Comparison of ENCODE assay signal across 16 cellular contexts in the genomic region with DNA sequence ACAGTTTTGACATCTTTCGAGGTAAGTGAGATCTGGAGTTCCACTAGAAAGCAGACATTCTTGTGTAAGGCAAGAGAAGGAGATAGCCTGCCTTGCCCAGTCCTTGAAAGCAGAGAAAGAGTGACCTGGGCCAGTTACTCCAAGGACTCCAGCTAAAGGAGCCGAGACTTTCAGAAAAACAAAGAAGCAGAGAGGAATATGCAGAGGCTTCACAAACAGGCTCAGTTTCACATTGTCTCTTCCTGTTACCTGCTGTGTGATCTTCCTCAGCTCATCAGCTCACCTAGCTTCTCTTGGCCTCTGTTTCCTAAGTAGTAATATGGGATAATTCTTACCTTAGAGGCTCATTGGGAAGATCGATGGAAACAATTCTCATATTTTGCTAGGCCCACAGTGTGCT.
A peak's percentile ranks its signal among the peaks of the same experiment; 100 is the strongest.
DNase-seq lines count a peak whose midpoint lies in the region; ATAC-seq, FAIRE-seq and TF ChIP-seq lines count a peak whose summit lies in the region.
"Had no signal": no experiment of that assay in that cellular context is flagged by ENCODE, and none has a peak within 500 bp of the region (broad histone marks: within the 10 kb centered on the region; RNA-seq: fewer than 3 reads in every experiment).

No MANE protein-coding gene starts in this region.

- H3F3A ChIP-seq in neural progenitor cell (ENCODE audit: low read depth) = peaks cover 3% of the 10 kb centered on the region

- no peak overlapping the region for H4K8ac ChIP-seq in H1 (ENCODE audit: extremely low read depth, insufficient read depth, low read length)

- peak overlapping the region; percentile 27; the same call in 1 of the 2 replicates for H2AFZ ChIP-seq in H1 (ENCODE audit: low read length)
- peak overlapping the region; percentile 63 for H2AFZ ChIP-seq in neural progenitor cell (replicated peaks)

- peak overlapping the region; percentile 48 for H3K4ac ChIP-seq in H1 (replicated peaks; ENCODE audit: insufficient read length, low read depth, low read length)

- H2BK5ac ChIP-seq in H1 (ENCODE audit: low read depth, low read length) = peak overlapping the region; percentile 64; the same call in 1 of the 2 replicates

- TF ChIP-seq CTCF in H1 (IDR thresholded peaks at IDR 0.05; ENCODE audit: control extremely low read depth in 1 of 3, insufficient read depth in 1 of 3, low read depth in 1 of 3, low read length in 3 of 3) (no peak), neural progenitor cell (IDR thresholded peaks at IDR 0.05) (no peak)

- peak overlapping the region; percentile 63 for H4K91ac ChIP-seq in H1 (replicated peaks; ENCODE audit: insufficient read length, low read length)

- CTCF ChIA-PET in H1 (lab: Charles Lee; ENCODE audit: partially characterized antibody) = interaction anchor here (1.3 kb wide), 2 partner anchors 16 to 44 kb away, joined by 3 to 4 read pairs; no protein-coding TSS in a partner anchor

- H3K36me3 ChIP-seq in HUES48 (ENCODE audit: control insufficient read depth, insufficient read depth, low read length) (no peaks in the 10 kb centered on the region), H1 (ENCODE audit: control insufficient read depth in 2 of 4, insufficient read depth in 4 of 4, low read length in 3 of 4) (no peaks in the 10 kb centered on the region), iPS DF 6.9 (ENCODE audit: control insufficient read depth, insufficient read depth, low read length) (no peaks in the 10 kb centered on the region), neural progenitor cell (no peaks in the 10 kb centered on the region)

- H3K4me3 Mint-ChIP-seq in neural progenitor cell = no peak overlapping the region
- H3K4me3 Mint-ChIP-seq: CD4-positive, CD25-positive, alpha-beta regulatory T cell; HFFc6 had no signal

- H3K23me2 ChIP-seq in H1 (ENCODE audit: low read depth, low read length) = no peaks in the 10 kb centered on the region

- FAIRE-seq in H1 (lab: Jason Lieb, UNC) = peak; percentile 55
- FAIRE-seq: HepG2 had no signal

- H4K20me1 ChIP-seq in H1 (replicated peaks in 1 of 2; ENCODE audit: control insufficient read depth in 1 of 2, insufficient read depth in 2 of 2, low read length in 2 of 2) (no peaks in the 10 kb centered on the region), neural progenitor cell (ENCODE audit: low read depth) (no peaks in the 10 kb centered on the region)
- H4K20me1 ChIP-seq: BLaER1 treated with 17β-estradiol and CSF1 and Interleukin-3, amounts not matched to agents 10 nM and 100 nM had no signal

- no peak overlapping the region for H3K56ac ChIP-seq in H1 (replicated peaks; ENCODE audit: insufficient read length, low read depth, low read length)

- H2BK120ac ChIP-seq in H1 (replicated peaks; ENCODE audit: low read depth, low read length) = no peak overlapping the region

- H4K5ac ChIP-seq in H1 (ENCODE audit: insufficient read length, low read depth, low read length) = no peak overlapping the region

- peak overlapping the region; percentile 29; the same call in 1 of the 2 replicates for H2AK5ac ChIP-seq in H1 (ENCODE audit: low read depth, low read length)

- no peak overlapping the region for H3K4me3 ChIP-seq in HUES48 (ENCODE audit: low read depth, low read length)
- no peak overlapping the region for H3K4me3 ChIP-seq in H1 (ENCODE audit: extremely low read depth in 1 of 4, insufficient read depth in 2 of 4, low read depth in 3 of 4, low read length in 4 of 4)
- H3K4me3 ChIP-seq in iPS DF 6.9 (ENCODE audit: low read length) = no peak overlapping the region
- no peak overlapping the region for H3K4me3 ChIP-seq in neural progenitor cell
- H3K4me3 ChIP-seq: BLaER1 treated with 17β-estradiol and CSF1 and Interleukin-3, amounts not matched to agents 10 nM and 100 nM had no signal

- H3K9me3 ChIP-seq in HUES48 (ENCODE audit: control insufficient read depth, insufficient read depth, low read length) = no peaks in the 10 kb centered on the region; the same call in 1 of the 2 replicates
- no peaks in the 10 kb centered on the region for H3K9me3 ChIP-seq in H1 (ENCODE audit: insufficient read depth in 2 of 2, low read depth in 1 of 2, low read length in 1 of 2)
- no peaks in the 10 kb centered on the region for H3K9me3 ChIP-seq in iPS DF 6.9 (ENCODE audit: control insufficient read depth, insufficient read depth, low read length)
- no peaks in the 10 kb centered on the region for H3K9me3 ChIP-seq in neural progenitor cell (ENCODE audit: low read depth)

- no peaks in the 10 kb centered on the region for H3K36me3 Mint-ChIP-seq in neural progenitor cell
- H3K36me3 Mint-ChIP-seq: CD4-positive, CD25-positive, alpha-beta regulatory T cell had no signal

- POLR2A ChIA-PET in H1 (lab: Charles Lee; ENCODE audit: partially characterized antibody) = interaction anchor here (0.7 to 2.7 kb wide), 4 partner anchors 9 to 53 kb away, joined by 3 to 11 read pairs (median 4); no protein-coding TSS in a partner anchor

- H2BK12ac ChIP-seq in H1 (ENCODE audit: low read depth, low read length) = peak overlapping the region; percentile 92

- no peaks in the 10 kb centered on the region for H3K9me3 Mint-ChIP-seq in neural progenitor cell
- H3K9me3 Mint-ChIP-seq: HFFc6 had no signal

- H3K27ac Mint-ChIP-seq in neural progenitor cell = no peak overlapping the region
- H3K27ac Mint-ChIP-seq: HFFc6 had no signal

- H3K27me3 Mint-ChIP-seq in neural progenitor cell (ENCODE audit: insufficient read depth, low read depth) = peaks cover 7% of the 10 kb centered on the region

- WGBS in H1 (ENCODE audit: extremely low coverage in 1 of 2, insufficient coverage in 1 of 2, insufficient read length in 1 of 2, insufficient replicate concordance in 2 of 2, low coverage in 1 of 2, low lambda C conversion rate in 2 of 2, missing lambda C conversion rate in 1 of 2), 2 experiments = 59% methylated on average over 3 of the region's 3 CpGs; no CpG with 5 or more reads in 1 of the 2 experiments
- WGBS in iPS DF 6.9 (ENCODE audit: insufficient coverage, insufficient read length) = no CpG with 5 or more reads among the region's 3 CpGs

- no peak for DNase-seq in H1 (ENCODE audit: low read depth in 1 of 2, low spot score in 2 of 2)
- DNase-seq in iPS DF 6.9 (ENCODE audit: low read depth, low spot score) = peak; percentile 33
- DNase-seq in neural progenitor cell (ENCODE audit: low spot score) = no peak
- no peak for DNase-seq in cortex of kidney (lab: John Stamatoyannopoulos, UW)
- DNase-seq in NCI-H345 treated with DMSO at 0.1 percent for 48 hours (lab: John Stamatoyannopoulos, UW; ENCODE audit: unreplicated experiment) = no peak
- DNase-seq: ACHN; CD4-positive, CD25-positive, alpha-beta regulatory T cell; DMS53; GF-D8; GOT3; HCEC 1CT; HFFc6 had no signal

- peak overlapping the region; percentile 44 for H3K27ac ChIP-seq in HUES48 (ENCODE audit: low read depth, low read length)
- peak overlapping the region; percentile 2; the same call in 1 of the 2 replicates for H3K27ac ChIP-seq in H1 (ENCODE audit: low read depth, low read length)
- H3K27ac ChIP-seq in iPS DF 6.9 (ENCODE audit: low read length) = no peak overlapping the region
- H3K27ac ChIP-seq in neural progenitor cell = no peak overlapping the region
- H3K27ac ChIP-seq: BLaER1 treated with 17β-estradiol and CSF1 and Interleukin-3, amounts not matched to agents 10 nM and 100 nM had no signal

- H3K4me1 Mint-ChIP-seq in neural progenitor cell = no peaks in the 10 kb centered on the region

- H3K27me3 ChIP-seq in HUES48 (ENCODE audit: control insufficient read depth, insufficient read depth, low read length) = no peaks in the 10 kb centered on the region
- H3K27me3 ChIP-seq in H1 (replicated peaks in 1 of 4; ENCODE audit: control insufficient read depth in 3 of 4, extremely low read depth in 1 of 4, insufficient read depth in 3 of 4, low read length in 3 of 4) = no peaks in the 10 kb centered on the region
- H3K27me3 ChIP-seq in iPS DF 6.9 (ENCODE audit: control insufficient read depth, insufficient read depth, low read length) = no peaks in the 10 kb centered on the region
- H3K27me3 ChIP-seq in neural progenitor cell = no peaks in the 10 kb centered on the region
- H3K27me3 ChIP-seq: BLaER1 treated with 17β-estradiol and CSF1 and Interleukin-3, amounts not matched to agents 10 nM and 100 nM had no signal

- no peaks in the 10 kb centered on the region for H3K79me2 ChIP-seq in H1 (ENCODE audit: control insufficient read depth in 1 of 2, insufficient read depth in 2 of 2, low read length in 2 of 2)
- H3K79me2 ChIP-seq in neural progenitor cell (ENCODE audit: low read depth) = no peaks in the 10 kb centered on the region

- ATAC-seq in GM21786 (IDR thresholded peaks at IDR 0.05; ENCODE audit: unreplicated experiment) = no peak
- ATAC-seq: HepG2 had no signal

- H3K4me1 ChIP-seq in HUES48 (ENCODE audit: control insufficient read depth, insufficient read depth, low read length) = peaks cover 10% of the 10 kb centered on the region
- H3K4me1 ChIP-seq in H1 (replicated peaks in 1 of 4; ENCODE audit: control insufficient read depth in 3 of 4, insufficient read depth in 4 of 4, low read length in 3 of 4) = peaks cover 0 to 2% (median 0%) of the 10 kb centered on the region in 4 experiments; a peak in 1 of 7 replicates
- no peaks in the 10 kb centered on the region for H3K4me1 ChIP-seq in iPS DF 6.9 (ENCODE audit: control insufficient read depth, insufficient read depth, low read length)
- H3K4me1 ChIP-seq in neural progenitor cell = no peaks in the 10 kb centered on the region

- TF ChIP-seq EP300 in H1 (IDR thresholded peaks at IDR 0.05; ENCODE audit: borderline replicate concordance in 1 of 2, low read depth in 2 of 2, low read length in 2 of 2) = no peak

- H3K23ac ChIP-seq in H1 (ENCODE audit: insufficient read length) = no peak overlapping the region

- H3K9ac ChIP-seq in HUES48 (ENCODE audit: low read depth, low read length) (no peak overlapping the region), H1 (replicated peaks in 1 of 4; ENCODE audit: extremely low read depth in 1 of 4, low read depth in 3 of 4, low read length in 3 of 4) (no peak overlapping the region), neural progenitor cell (no peak overlapping the region)
- H3K9ac ChIP-seq: BLaER1 treated with 17β-estradiol and CSF1 and Interleukin-3, amounts not matched to agents 10 nM and 100 nM had no signal

- H3K14ac ChIP-seq in H1 (ENCODE audit: insufficient read length) = no peak overlapping the region

- 0 out of 4 replicates have a peak, but pooled peaks of 1 of the 2 experiments have one; percentile 2 for TF ChIP-seq RAD21 in H1 (IDR thresholded peaks at IDR 0.05 in 1 of 2, conservative IDR thresholded peaks at IDR 0.05 in 1 of 2; ENCODE audit: low read depth in 2 of 2, low read length in 2 of 2)

- no peaks in the 10 kb centered on the region for H3K79me1 ChIP-seq in H1 (ENCODE audit: low read depth, low read length)

- H2BK15ac ChIP-seq in H1 (ENCODE audit: low read length) = no peak overlapping the region

- TF ChIP-seq POLR2A in H1 (IDR thresholded peaks at IDR 0.05; ENCODE audit: control extremely low read depth in 1 of 2, low read depth in 2 of 2, low read length in 2 of 2) = no peak

- H3K4me2 ChIP-seq in H1 (ENCODE audit: insufficient read depth in 1 of 2, low read depth in 2 of 2, low read length in 2 of 2) = peak overlapping the region in 1 of 2 experiments; percentile 3; a peak in 1 of 4 replicates
- no peak overlapping the region for H3K4me2 ChIP-seq in neural progenitor cell
- H3K4me2 ChIP-seq: BLaER1 treated with 17β-estradiol and CSF1 and Interleukin-3, amounts not matched to agents 10 nM and 100 nM had no signal

- peak overlapping the region; percentile 68; the same call in 1 of the 2 replicates for H2BK20ac ChIP-seq in H1 (ENCODE audit: low read length)

- no peak overlapping the region for H3K18ac ChIP-seq in H1 (ENCODE audit: extremely low read depth, low read length)

Comparison
In these comparisons a context has a peak if more than half of its experiments do, and no peak if none do; other contexts are left out.
1. H3K27ac ChIP-seq: peak in HUES48 (single experiment) and H1 (single experiment); none in iPS DF 6.9 (single experiment) and neural progenitor cell (single experiment).